Comparison of ENCODE assay signal across 1 cellular context in genomic region chr1:224234017-224234416, GRCh38.
TF ChIP-seq lines count a peak whose summit lies in the region.

No MANE protein-coding gene starts in this region.

TF ChIP-seq in IMR-90, 13 proteins besides CTCF, POLR2A, EP300 and RAD21:
- no peak for TF ChIP-seq BHLHE40 (IDR thresholded peaks at IDR 0.05; ENCODE audit: low read depth, low read length)
- TF ChIP-seq MAFK (IDR thresholded peaks at IDR 0.05; ENCODE audit: low read depth, low read length) = peak; percentile 100
- no peak for TF ChIP-seq USF2 (IDR thresholded peaks at IDR 0.05; ENCODE audit: low read depth, low read length)
- no peak for TF ChIP-seq SMC3 (IDR thresholded peaks at IDR 0.05; ENCODE audit: low read depth, low read length)
- TF ChIP-seq ELK1 (IDR thresholded peaks at IDR 0.05; ENCODE audit: borderline replicate concordance, low read depth, low read length) = no peak
- no peak for TF ChIP-seq FOS (IDR thresholded peaks at IDR 0.05; ENCODE audit: low read depth, low read length)
- no peak for TF ChIP-seq CHD1 (IDR thresholded peaks at IDR 0.05; ENCODE audit: low read depth, low read length)
- no peak for TF ChIP-seq RFX5 (IDR thresholded peaks at IDR 0.05; ENCODE audit: low read depth, low read length)
- TF ChIP-seq MXI1 (IDR thresholded peaks at IDR 0.05; ENCODE audit: borderline replicate concordance, low read depth, low read length) = no peak
- no peak for TF ChIP-seq MAZ (IDR thresholded peaks at IDR 0.05; ENCODE audit: borderline replicate concordance, low read depth, low read length)
- no peak for TF ChIP-seq CEBPB (IDR thresholded peaks at IDR 0.05; ENCODE audit: low read depth, low read length)
- TF ChIP-seq NFE2L2 (IDR thresholded peaks at IDR 0.05; ENCODE audit: low read depth, low read length) = peak; percentile 14; the same call in 1 of the 2 replicates
- TF ChIP-seq RCOR1 (IDR thresholded peaks at IDR 0.05; ENCODE audit: insufficient replicate concordance, low read length) = no peak
TF ChIP-seq in IMR-90: peak in this region for 2.
